8 cellular contexts compared by ENCODE assay signal in genomic region chr5:142364251-142365145, GRCh38. TPM values are rescaled to one million over a fixed set of nuclear protein-coding genes. Genes with fewer than 3 reads are reported as not detected.
DNase-seq lines count a peak whose midpoint lies in the region; ATAC-seq and TF ChIP-seq lines count a peak whose summit lies in the region.

No MANE protein-coding gene starts in this region.

- H3K27me3 ChIP-seq in GM23338 (ENCODE audit: insufficient read depth) (no peaks in the 10 kb centered on the region), right atrium auricular region (no peaks in the 10 kb centered on the region)

- peaks cover 47% of the 10 kb centered on the region for H3K4me1 ChIP-seq in GM23338 (ENCODE audit: insufficient read depth)
- peaks cover 0 to 24% of the 10 kb centered on the region in 2 donors for H3K4me1 ChIP-seq in right atrium auricular region

- H3K27me3 Mint-ChIP-seq in GM23338 (ENCODE audit: insufficient read depth, low read depth, poor library complexity), result peaks cover 7% of the 10 kb centered on the region

- H3K9me2 ChIP-seq in GM23338 (ENCODE audit: insufficient read depth), result no peaks in the 10 kb centered on the region

- H3K36me3 Mint-ChIP-seq in GM23338 (ENCODE audit: low read depth), result peaks cover 4% of the 10 kb centered on the region; the same call in 1 of the 3 replicates

- H3K79me2 ChIP-seq in GM23338 (replicated peaks; ENCODE audit: insufficient read depth), result peaks cover 8% of the 10 kb centered on the region; the same call in 1 of the 2 replicates

- H2AFZ ChIP-seq in GM23338, result no peak overlapping the region

- peaks cover 23% of the 10 kb centered on the region for H3F3A ChIP-seq in GM23338 (replicated peaks; ENCODE audit: low read depth)

- no peaks in the 10 kb centered on the region for H3K9me3 ChIP-seq in right atrium auricular region

- H3K9me3 Mint-ChIP-seq in GM23338, result no peaks in the 10 kb centered on the region

- peak overlapping the region; percentile 99; the same call in 1 of the 2 replicates for H3K27ac ChIP-seq in GM23338 (ENCODE audit: low read depth)
- peak overlapping the region; percentile 57 to 76 for H3K27ac ChIP-seq in right atrium auricular region

- TF ChIP-seq CTCF in GM23338 (conservative IDR thresholded peaks at IDR 0.05; ENCODE audit: low read depth in 2 of 2) (no peak), right atrium auricular region (IDR thresholded peaks at IDR 0.05) (no peak)

- H3K36me3 ChIP-seq in GM23338 (ENCODE audit: insufficient read depth), result no peaks in the 10 kb centered on the region
- H3K36me3 ChIP-seq in right atrium auricular region, result no peaks in the 10 kb centered on the region

- H3K27ac Mint-ChIP-seq in GM23338, result peak overlapping the region; percentile 90

- ATAC-seq in GM23338, result peak; percentile 10

- H3K4me3 Mint-ChIP-seq in GM23338, result no peak overlapping the region; the same call in 2 of the 3 replicates

- H3K4me3 ChIP-seq in GM23338, result no peak overlapping the region
- H3K4me3 ChIP-seq in right atrium auricular region, result no peak overlapping the region

- peak; percentile 63 for DNase-seq in COR-L47 (lab: John Stamatoyannopoulos, UW)
- DNase-seq in GM23338 (ENCODE audit: low spot score), result peak; percentile 41
- DNase-seq in NCI-H510A (lab: John Stamatoyannopoulos, UW), result peak; percentile 74
- no peak for DNase-seq in right atrium auricular region (ENCODE audit: low spot score)
- DNase-seq in pons (ENCODE audit: low spot score), result no peak
- no peak for DNase-seq in NK-92 (lab: John Stamatoyannopoulos, UW; ENCODE audit: unreplicated experiment)
- no peak for DNase-seq in DMS79 (lab: John Stamatoyannopoulos, UW)
- no peak for DNase-seq in activated CD8-positive, alpha-beta memory T cell treated with anti-CD3 and anti-CD28 coated beads for 24 hours

- no peak overlapping the region for H3K4me2 ChIP-seq in GM23338

- H4K20me1 ChIP-seq in GM23338 (replicated peaks; ENCODE audit: insufficient read depth), result no peaks in the 10 kb centered on the region

- peaks cover 46% of the 10 kb centered on the region for H3K4me1 Mint-ChIP-seq in GM23338

TF ChIP-seq in GM23338, 12 proteins besides CTCF, POLR2A, EP300 and RAD21:
- TF ChIP-seq STAT1 (IDR thresholded peaks at IDR 0.05; ENCODE audit: unreplicated experiment) (no peak), ZNF462 (CRISPR knock-in tag; IDR thresholded peaks at IDR 0.05) (no peak)

RNA-seq across cellular contexts. Expression of gene SPRY4, which starts 39.7 kb away (rescaled TPM):
- 177 and 240 TPM in 2 replicates for total RNA-seq in GM23338 (2014; rRNA removed; shearing (Covaris generic))
- 70.6 and 70.9 TPM in 2 replicates for polyA plus RNA-seq in GM23338 (2016; fragmentation: Nextera tagmentation; extraction: Ambion mirVana)
- 10 to 100 TPM; 19.9 to 33.7 TPM for total RNA-seq in right atrium auricular region

Comparison
In these comparisons a context has a peak if more than half of its experiments do, and no peak if none do; other contexts are left out.
1. DNase-seq: peak in COR-L47 (single experiment), GM23338 (single experiment) and NCI-H510A (single experiment); none in right atrium auricular region (single experiment), pons (single experiment), NK-92 (single experiment), DMS79 (single experiment) and activated CD8-positive, alpha-beta memory T cell treated with anti-CD3 and anti-CD28 coated beads for 24 hours (single experiment).